In genomic region chr2:11552260-11552638, GRCh38 we compare ENCODE assay signal across 18 cellular contexts. TPM values are rescaled to one million over a fixed set of nuclear protein-coding genes. Genes with fewer than 3 reads are reported as not detected.
DNase-seq lines count a peak whose midpoint lies in the region; ATAC-seq and TF ChIP-seq lines count a peak whose summit lies in the region.
"Had no signal": no experiment of that assay in that cellular context is flagged by ENCODE, and none has a peak within 500 bp of the region (broad histone marks: within the 10 kb centered on the region; RNA-seq: fewer than 3 reads in every experiment).

No MANE protein-coding gene starts in this region.

- no peak for ATAC-seq in left lobe of liver
- ATAC-seq in activated CD8-positive, alpha-beta T cell treated with anti-CD3 and anti-CD28 coated beads, Interleukin-2, amount 10 ng/mL, durations not matched to agents 7 days and 5 days: no peak

- H3K27ac Mint-ChIP-seq in activated CD8-positive, alpha-beta T cell treated with anti-CD3 and anti-CD28 coated beads, Interleukin-2, amount 10 ng/mL, durations not matched to agents 7 days and 5 days: no peak overlapping the region
- H3K27ac Mint-ChIP-seq: CD4-positive, alpha-beta memory T cell; HFFc6 had no signal

- H3K4me1 ChIP-seq in ovary (ENCODE audit: insufficient read depth): peaks cover 26% of the 10 kb centered on the region
- H3K4me1 ChIP-seq in testis: peaks cover 14% of the 10 kb centered on the region
- H3K4me1 ChIP-seq: A549, BE2C had no signal

- H3K36me3 ChIP-seq in ovary (no peaks in the 10 kb centered on the region), testis (ENCODE audit: low read depth, missing control alignments) (no peaks in the 10 kb centered on the region)

- H3K27ac ChIP-seq in ovary: peak overlapping the region in 1 of 2 donors; percentile 56
- peak overlapping the region in 1 of 2 donors; percentile 14 for H3K27ac ChIP-seq in testis
- H3K27ac ChIP-seq: A549, C4-2B, HL-60 had no signal

- H3K4me3 ChIP-seq in ovary: no peak overlapping the region
- no peak overlapping the region for H3K4me3 ChIP-seq in testis
- H3K4me3 ChIP-seq: A549 had no signal

- no peaks in the 10 kb centered on the region for H3K9me3 ChIP-seq in ovary
- no peaks in the 10 kb centered on the region for H3K9me3 ChIP-seq in testis
- H3K9me3 ChIP-seq: A549, BE2C had no signal

- DNase-seq in ecto neural progenitor cell (ENCODE audit: low spot score) (peak; percentile 22), left lobe of liver (ENCODE audit: low spot score) (peak; percentile 28), ovary (peak in 2 of 5 donors; percentile 16 to 38), testis (peak; percentile 9), DMS53 (lab: John Stamatoyannopoulos, UW) (no peak), SHP77 (lab: John Stamatoyannopoulos, UW) (no peak)
- DNase-seq in activated CD8-positive, alpha-beta T cell treated with anti-CD3 and anti-CD28 coated beads, Interleukin-2, amount 10 ng/mL, durations not matched to agents 7 days and 5 days: no peak
- DNase-seq: BE2C; CD4-positive, alpha-beta memory T cell; COR-L47; DMS153; DND-41; GDM1; HCEC 1CT; HFFc6 had no signal

- TF ChIP-seq EP300 in ovary (IDR thresholded peaks at IDR 0.05): no peak

- TF ChIP-seq POLR2A in ovary (IDR thresholded peaks at IDR 0.05): peak; percentile 8
- no peak for TF ChIP-seq POLR2A in testis (IDR thresholded peaks at IDR 0.05)

- TF ChIP-seq CTCF in ovary (IDR thresholded peaks at IDR 0.05) (no peak), testis (IDR thresholded peaks at IDR 0.05) (no peak)

- H3K9me3 Mint-ChIP-seq in activated CD8-positive, alpha-beta T cell treated with anti-CD3 and anti-CD28 coated beads, Interleukin-2, amount 10 ng/mL, durations not matched to agents 7 days and 5 days (ENCODE audit: insufficient read depth): no peaks in the 10 kb centered on the region

- H3K27me3 ChIP-seq in ovary (no peaks in the 10 kb centered on the region), testis (no peaks in the 10 kb centered on the region)
- H3K27me3 ChIP-seq: BE2C had no signal

- peaks cover 31% of the 10 kb centered on the region for H3K27me3 Mint-ChIP-seq in activated CD8-positive, alpha-beta T cell treated with anti-CD3 and anti-CD28 coated beads, Interleukin-2, amount 10 ng/mL, durations not matched to agents 7 days and 5 days (ENCODE audit: low read depth)

- intact Hi-C loops in ovary (cut with DNase I): loop anchor here in 1 of 4 donors (10.0 kb wide), 1 partner anchor 67 kb away; no protein-coding TSS in a partner anchor
- intact Hi-C loops in testis (cut with DNase I; ENCODE audit: low total_unique reads): no loop called here

- POLR2A ChIA-PET in activated CD8-positive, alpha-beta T cell treated with anti-CD3 and anti-CD28 coated beads, Interleukin-2, amount 10 ng/mL, durations not matched to agents 7 days and 5 days (lab: Charles Lee): no interaction called here

- CTCF ChIA-PET in activated CD8-positive, alpha-beta T cell treated with anti-CD3 and anti-CD28 coated beads, Interleukin-2, amount 10 ng/mL, durations not matched to agents 7 days and 5 days (lab: Charles Lee): no interaction called here

- H3K4me3 Mint-ChIP-seq in activated CD8-positive, alpha-beta T cell treated with anti-CD3 and anti-CD28 coated beads, Interleukin-2, amount 10 ng/mL, durations not matched to agents 7 days and 5 days: no peak overlapping the region
- H3K4me3 Mint-ChIP-seq: CD4-positive, alpha-beta memory T cell; HFFc6 had no signal

- 40 to 57% (median 46%) methylated on average over 9 of the region's 9 CpGs for WGBS in ovary, 3 donors
- 68 to 80% methylated on average over 4 to 9 of the region's 9 CpGs for WGBS in testis, 2 donors

- no peaks in the 10 kb centered on the region for H3K36me3 Mint-ChIP-seq in activated CD8-positive, alpha-beta T cell treated with anti-CD3 and anti-CD28 coated beads, Interleukin-2, amount 10 ng/mL, durations not matched to agents 7 days and 5 days (ENCODE audit: low read depth)

- peaks cover 6% of the 10 kb centered on the region for H3K4me1 Mint-ChIP-seq in activated CD8-positive, alpha-beta T cell treated with anti-CD3 and anti-CD28 coated beads, Interleukin-2, amount 10 ng/mL, durations not matched to agents 7 days and 5 days (ENCODE audit: low read depth)

RNA-seq across cellular contexts. Expression of gene GREB1, which starts 18.4 kb away (rescaled TPM):
- total RNA-seq in left lobe of liver: 22.4 TPM
- 100 to 1,000 TPM; 219 to 723 (median 335) TPM for total RNA-seq in ovary
- 100 to 1,000 TPM; 104 to 228 TPM for polyA plus RNA-seq in ovary
- 100 to 1,000 TPM in 1 of 2 donors, 10 to 100 TPM in 1; 91.0 to 136 TPM for total RNA-seq in testis
- polyA plus RNA-seq in testis (ENCODE audit: insufficient read depth, low read depth, low replicate concordance): 29.8 TPM
- under 1 TPM; 0.42 to 0.68 TPM for total RNA-seq in activated CD8-positive, alpha-beta T cell treated with anti-CD3 and anti-CD28 coated beads, Interleukin-2, amount 10 ng/mL, durations not matched to agents 7 days and 5 days
- polyA plus RNA-seq: CD4-positive, alpha-beta memory T cell had no signal

Comparison
In these comparisons a context has a peak if more than half of its experiments do, and no peak if none do; other contexts are left out.
1. DNase-seq: peak in ecto neural progenitor cell (single experiment), left lobe of liver (single experiment) and testis (single experiment); none in DMS53 (single experiment), SHP77 (0 of 2) and activated CD8-positive, alpha-beta T cell treated with anti-CD3 and anti-CD28 coated beads, Interleukin-2, amount 10 ng/mL, durations not matched to agents 7 days and 5 days (single experiment).
2. RNA of gene GREB1, which starts 18.4 kb away (total RNA-seq): 219 to 723 TPM in ovary, 91.0 to 136 TPM in testis and 22.4 TPM in left lobe of liver (single experiment); 0.42 to 0.68 TPM in activated CD8-positive, alpha-beta T cell treated with anti-CD3 and anti-CD28 coated beads, Interleukin-2, amount 10 ng/mL, durations not matched to agents 7 days and 5 days; every median in the first group is over 10 times any median in the second.